Comparison of ENCODE assay signal across 16 cellular contexts in the genomic region with DNA sequence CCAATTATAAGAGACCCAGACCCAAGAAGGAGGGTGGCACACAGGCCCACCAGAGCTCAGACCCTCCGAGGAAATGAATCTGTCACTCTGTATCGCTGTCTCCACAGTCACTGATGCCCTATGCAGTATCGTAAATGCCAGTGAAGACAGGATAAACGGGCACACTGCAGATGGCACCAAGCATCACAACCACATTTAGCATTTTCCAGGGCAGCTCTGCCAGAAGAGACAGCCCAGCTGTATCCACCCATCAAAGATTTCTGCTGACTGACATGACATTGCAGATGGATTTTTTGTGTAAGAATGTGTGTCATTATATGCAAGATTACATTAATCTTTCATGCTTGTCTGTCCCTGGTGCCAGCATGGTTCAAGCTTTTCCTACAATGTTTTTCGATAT.
"Had no signal": no experiment of that assay in that cellular context is flagged by ENCODE, and none has a peak within 500 bp of the region (broad histone marks: within the 10 kb centered on the region; RNA-seq: fewer than 3 reads in every experiment).

No MANE protein-coding gene starts in this region.

- H3K27me3 ChIP-seq: esophagus muscularis mucosa, gastrocnemius medialis, heart right ventricle, sigmoid colon, thyroid gland, upper lobe of left lung, uterus had no signal

- H3K27ac ChIP-seq: epithelial cell of prostate, esophagus muscularis mucosa, gastrocnemius medialis, heart right ventricle, psoas muscle, sigmoid colon, thyroid gland, upper lobe of left lung, uterus had no signal

- H3K4me3 ChIP-seq: esophagus muscularis mucosa, gastrocnemius medialis, heart right ventricle, psoas muscle, sigmoid colon, thyroid gland, upper lobe of left lung, uterus had no signal

- H3K9me3 ChIP-seq: esophagus muscularis mucosa, gastrocnemius medialis, heart right ventricle, psoas muscle, sigmoid colon, thyroid gland, upper lobe of left lung, uterus had no signal

- H3K4me1 ChIP-seq: esophagus muscularis mucosa, gastrocnemius medialis, heart right ventricle, psoas muscle, sigmoid colon, thyroid gland, upper lobe of left lung, uterus had no signal

- DNase-seq: effector memory CD8-positive, alpha-beta T cell; gastrocnemius medialis; heart right ventricle; hypothalamus; kidney glomerular epithelial cell; psoas muscle; sigmoid colon; small intestine; stimulated activated CD4-positive, alpha-beta T cell treated with anti-CD3 and anti-CD28 coated beads, Interleukin-12 subunit alpha, Interleukin-12 subunit beta, amount 100 ng/mL, for 4 hours; stimulated activated CD4-positive, alpha-beta T cell treated with anti-CD3 and anti-CD28 coated beads, Interleukin-2, amount 100 ng/mL, for 48 hours; stimulated activated naive CD4-positive, alpha-beta T cell treated with Interleukin-2 at 50 U/mL for 16 hours; thyroid gland; upper lobe of left lung; uterus had no signal

- H3K36me3 ChIP-seq: esophagus muscularis mucosa, gastrocnemius medialis, heart right ventricle, sigmoid colon, thyroid gland, upper lobe of left lung, uterus had no signal
